ENCODE assay signal across 1 cellular context in the genomic region with DNA sequence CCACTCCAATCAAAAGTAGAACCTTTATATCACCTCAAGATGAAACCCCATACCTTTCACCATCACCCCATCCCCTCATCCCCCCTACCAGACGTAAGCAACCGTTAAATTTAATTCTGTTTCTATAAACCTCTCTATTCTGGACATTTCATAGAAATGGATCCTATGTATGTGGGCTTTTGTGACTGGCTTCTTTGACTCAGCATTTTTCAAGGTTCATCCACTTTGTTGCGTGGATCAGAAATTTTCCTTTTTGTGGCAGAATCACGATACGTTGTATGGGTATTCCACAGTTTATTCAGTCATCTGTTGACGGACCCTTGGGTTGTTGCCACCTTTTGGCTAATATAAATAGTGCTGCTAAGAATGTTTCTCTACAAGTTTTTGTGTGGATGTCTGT.
TF ChIP-seq lines count a peak whose summit lies in the region.

No MANE protein-coding gene starts in this region.

TF ChIP-seq in K562, 482 proteins besides CTCF, POLR2A, EP300 and RAD21 (continued from another document):
- TF ChIP-seq RFX7 (CRISPR knock-in tag; IDR thresholded peaks at IDR 0.05): no peak
- TF ChIP-seq, protein P1, sequence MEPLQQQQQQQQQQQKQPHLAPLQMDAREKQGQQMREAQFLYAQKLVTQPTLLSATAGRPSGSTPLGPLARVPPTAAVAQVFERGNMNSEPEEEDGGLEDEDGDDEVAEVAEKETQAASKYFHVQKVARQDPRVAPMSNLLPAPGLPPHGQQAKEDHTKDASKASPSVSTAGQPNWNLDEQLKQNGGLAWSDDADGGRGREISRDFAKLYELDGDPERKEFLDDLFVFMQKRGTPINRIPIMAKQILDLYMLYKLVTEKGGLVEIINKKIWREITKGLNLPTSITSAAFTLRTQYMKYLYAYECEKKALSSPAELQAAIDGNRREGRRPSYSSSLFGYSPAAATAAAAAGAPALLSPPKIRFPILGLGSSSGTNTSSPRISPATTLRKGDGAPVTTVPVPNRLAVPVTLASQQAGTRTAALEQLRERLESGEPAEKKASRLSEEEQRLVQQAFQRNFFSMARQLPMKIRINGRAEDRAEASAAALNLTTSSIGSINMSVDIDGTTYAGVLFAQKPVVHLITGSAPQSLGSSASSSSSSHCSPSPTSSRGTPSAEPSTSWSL (CRISPR knock-in tag; IDR thresholded peaks at IDR 0.05; ENCODE audit: borderline replicate concordance): no peak
- peak; percentile 58; the same call in 1 of the 2 replicates for TF ChIP-seq C11orf30 (IDR thresholded peaks at IDR 0.05; ENCODE audit: low read depth)
- TF ChIP-seq ZNF316 (IDR thresholded peaks at IDR 0.05): peak; percentile 73
